In the genomic region with DNA sequence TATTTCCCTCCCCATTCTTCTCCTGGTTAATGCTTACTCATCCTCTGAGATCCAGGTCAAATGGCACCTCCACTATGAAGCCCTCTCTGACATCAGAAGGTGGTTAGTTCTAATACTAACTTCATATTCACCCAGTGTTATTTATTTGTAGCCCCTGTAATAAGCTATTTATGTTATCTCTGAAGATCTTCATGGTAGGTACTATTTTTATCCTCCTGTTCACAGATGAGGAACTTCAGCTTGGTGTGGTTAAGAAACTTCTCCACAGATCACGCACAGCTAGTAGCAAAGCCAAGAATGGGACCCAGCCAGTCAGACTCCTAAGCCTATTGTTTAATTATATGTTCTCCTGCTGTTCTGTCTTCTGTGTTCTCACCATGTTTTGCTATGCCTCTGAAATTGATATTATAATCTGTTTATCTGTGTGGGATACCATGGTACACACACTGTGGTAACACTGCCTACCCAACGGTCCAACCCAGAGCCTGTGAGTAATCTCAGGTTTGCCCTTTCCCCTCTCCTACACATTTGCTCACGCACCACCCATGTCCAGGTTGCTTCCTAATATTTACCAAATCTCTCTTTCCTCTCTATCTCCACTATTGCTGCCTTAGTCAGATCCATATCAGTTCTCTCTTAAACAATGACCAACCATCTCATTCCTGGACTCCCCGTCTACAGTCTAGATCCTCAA, we compare ENCODE assay signal across 8 cellular contexts.
A peak's percentile ranks its signal among the peaks of the same experiment; 100 is the strongest.
DNase-seq lines count a peak whose midpoint lies in the region; ATAC-seq and TF ChIP-seq lines count a peak whose summit lies in the region.

No MANE protein-coding gene starts in this region.

- peak overlapping the region; percentile 56 for H3K27ac Mint-ChIP-seq in activated naive CD8-positive, alpha-beta T cell
- no peak overlapping the region for H3K27ac Mint-ChIP-seq in activated naive CD8-positive, alpha-beta T cell treated with anti-CD3 and anti-CD28 coated beads for 36 hours

- H3K27me3 Mint-ChIP-seq in activated naive CD8-positive, alpha-beta T cell: no peaks in the 10 kb centered on the region
- H3K27me3 Mint-ChIP-seq in activated naive CD8-positive, alpha-beta T cell treated with anti-CD3 and anti-CD28 coated beads for 36 hours: no peaks in the 10 kb centered on the region

- no peaks in the 10 kb centered on the region for H3K4me1 ChIP-seq in psoas muscle

- intact Hi-C loops in psoas muscle (cut with DNase I): no loop called here

- H3K9me3 Mint-ChIP-seq in activated naive CD8-positive, alpha-beta T cell (ENCODE audit: low read depth): peaks cover 15% of the 10 kb centered on the region
- H3K9me3 Mint-ChIP-seq in activated naive CD8-positive, alpha-beta T cell treated with anti-CD3 and anti-CD28 coated beads for 36 hours: peaks cover 23% of the 10 kb centered on the region

- H3K4me3 ChIP-seq in psoas muscle: no peak overlapping the region

- no peaks in the 10 kb centered on the region for H3K27me3 ChIP-seq in psoas muscle (ENCODE audit: insufficient read depth in 3 of 3, low read length in 2 of 3)

- H3K4me1 Mint-ChIP-seq in activated naive CD8-positive, alpha-beta T cell (ENCODE audit: low read depth): peaks cover 41% of the 10 kb centered on the region
- H3K4me1 Mint-ChIP-seq in activated naive CD8-positive, alpha-beta T cell treated with anti-CD3 and anti-CD28 coated beads for 36 hours: peaks cover 27% of the 10 kb centered on the region

- DNase-seq in activated naive CD8-positive, alpha-beta T cell treated with anti-CD3 and anti-CD28 coated beads for 36 hours: no peak
- peak; percentile 90 for DNase-seq in NOMO-1 treated with DMSO at 0.1 percent for 48 hours (lab: John Stamatoyannopoulos, UW; ENCODE audit: unreplicated experiment)
- no peak for DNase-seq in stimulated activated naive CD8-positive, alpha-beta T cell treated with anti-CD3 and anti-CD28 coated beads, Interleukin-15, Interleukin-2, amounts not matched to agents 100 U/mL and 50 U/mL, for 24 hours
- no peak for DNase-seq in dermis blood vessel endothelial cell
- DNase-seq in psoas muscle: no peak
- DNase-seq in foreskin melanocyte: no peak

- no peaks in the 10 kb centered on the region for H3K9me3 ChIP-seq in psoas muscle

- ATAC-seq in HG02870 (IDR thresholded peaks at IDR 0.05; ENCODE audit: unreplicated experiment) (peak; percentile 82), psoas muscle (no peak)
- peak; percentile 76 for ATAC-seq in stimulated activated naive CD8-positive, alpha-beta T cell treated with anti-CD3 and anti-CD28 coated beads, Interleukin-15, Interleukin-2, amounts not matched to agents 100 U/mL and 50 U/mL, for 24 hours

- peak overlapping the region; percentile 17 for H3K4me3 Mint-ChIP-seq in activated naive CD8-positive, alpha-beta T cell
- H3K4me3 Mint-ChIP-seq in activated naive CD8-positive, alpha-beta T cell treated with anti-CD3 and anti-CD28 coated beads for 36 hours: no peak overlapping the region

- peaks cover 21% of the 10 kb centered on the region for H3K36me3 Mint-ChIP-seq in activated naive CD8-positive, alpha-beta T cell
- H3K36me3 Mint-ChIP-seq in activated naive CD8-positive, alpha-beta T cell treated with anti-CD3 and anti-CD28 coated beads for 36 hours: peaks cover 27% of the 10 kb centered on the region

- H3K27ac ChIP-seq in psoas muscle: no peak overlapping the region

- TF ChIP-seq CTCF in psoas muscle (IDR thresholded peaks at IDR 0.05): no peak

- 69 to 78% (median 70%) methylated on average over 4 of the region's 4 CpGs for WGBS in psoas muscle, 3 donors

- no peaks in the 10 kb centered on the region for H3K36me3 ChIP-seq in psoas muscle (ENCODE audit: insufficient read depth in 1 of 2, low read depth in 1 of 2)

Comparison
In these comparisons a context has a peak if more than half of its experiments do, and no peak if none do; other contexts are left out.
1. ATAC-seq: peak in HG02870 (single experiment) and stimulated activated naive CD8-positive, alpha-beta T cell treated with anti-CD3 and anti-CD28 coated beads, Interleukin-15, Interleukin-2, amounts not matched to agents 100 U/mL and 50 U/mL, for 24 hours (single experiment); none in psoas muscle (0 of 4).